In the genomic region with DNA sequence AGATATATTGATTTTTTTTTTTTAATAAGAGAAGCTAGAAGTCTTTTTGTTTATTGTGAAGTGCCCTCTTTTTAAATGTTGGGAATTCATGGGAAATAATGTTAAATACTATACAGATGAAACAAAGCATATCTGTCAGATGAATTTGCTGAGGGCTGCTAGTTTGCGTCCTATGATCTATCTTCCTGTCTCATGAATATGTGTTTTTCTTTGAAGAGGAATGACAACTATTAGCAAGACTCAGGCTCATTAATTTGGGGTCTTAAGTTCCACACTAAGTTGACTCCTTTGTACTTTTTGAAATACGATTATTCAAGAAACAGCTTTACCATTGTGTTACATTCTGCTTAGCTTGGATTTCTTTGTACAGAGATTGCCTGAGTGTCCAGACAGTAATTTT, we compare ENCODE assay signal across 23 cellular contexts.
"Had no signal": no experiment of that assay in that cellular context is flagged by ENCODE, and none has a peak within 500 bp of the region (broad histone marks: within the 10 kb centered on the region; RNA-seq: fewer than 3 reads in every experiment).

No MANE protein-coding gene starts in this region.

- H3K27me3 Mint-ChIP-seq: naive thymus-derived CD8-positive, alpha-beta T cell; stimulated activated naive B cell treated with anti-CD40 and anti-IgM and Interleukin-4, amounts not matched to agents 10 μg/mL and 1 μg/mL and 100 μg/mL, for 72 hours had no signal

- DNase-seq: kidney glomerular epithelial cell; left cardiac atrium; left lung; lower lobe of right lung; mammary epithelial cell; mesenchymal stem cell; naive thymus-derived CD8-positive, alpha-beta T cell; ovary; retina; right cardiac atrium; stimulated activated CD4-positive, alpha-beta T cell treated with anti-CD3 and anti-CD28 coated beads, Interleukin-12 subunit alpha, Interleukin-12 subunit beta, amount 100 ng/mL, for 4 hours; stimulated activated CD4-positive, alpha-beta T cell treated with anti-CD3 and anti-CD28 coated beads, Interleukin-15, amount 100 ng/mL, for 24 hours; stimulated activated CD4-positive, alpha-beta T cell treated with anti-CD3 and anti-CD28 coated beads, Interleukin-2, amount 100 ng/mL, for 24 hours; stimulated activated CD4-positive, alpha-beta T cell treated with anti-CD3 and anti-CD28 coated beads, Interleukin-4, amount 100 ng/mL, for 1 hour; stimulated activated naive B cell treated with anti-CD40 and anti-IgM and Interleukin-4, amounts not matched to agents 10 μg/mL and 1 μg/mL and 100 μg/mL, for 72 hours; stimulated activated naive CD8-positive, alpha-beta T cell treated with anti-CD3 and anti-CD28 coated beads, Interleukin-15, Interleukin-2, amounts not matched to agents 100 U/mL and 50 U/mL, for 24 hours; stomach; testis; thyroid gland; transverse colon; upper lobe of left lung had no signal

- H3K27ac Mint-ChIP-seq: neural progenitor cell; stimulated activated naive B cell treated with anti-CD40 and anti-IgM and Interleukin-4, amounts not matched to agents 10 μg/mL and 1 μg/mL and 100 μg/mL, for 72 hours had no signal

- H3K4me3 Mint-ChIP-seq: naive thymus-derived CD8-positive, alpha-beta T cell; nephron; neural progenitor cell; stimulated activated naive B cell treated with anti-CD40 and anti-IgM and Interleukin-4, amounts not matched to agents 10 μg/mL and 1 μg/mL and 100 μg/mL, for 72 hours had no signal

- H3K4me1 Mint-ChIP-seq: nephron, neural progenitor cell had no signal

- H3K9me3 Mint-ChIP-seq: naive thymus-derived CD8-positive, alpha-beta T cell; nephron; neural progenitor cell; stimulated activated naive B cell treated with anti-CD40 and anti-IgM and Interleukin-4, amounts not matched to agents 10 μg/mL and 1 μg/mL and 100 μg/mL, for 72 hours had no signal
